ENCODE assay signal across 8 cellular contexts in the genomic region with DNA sequence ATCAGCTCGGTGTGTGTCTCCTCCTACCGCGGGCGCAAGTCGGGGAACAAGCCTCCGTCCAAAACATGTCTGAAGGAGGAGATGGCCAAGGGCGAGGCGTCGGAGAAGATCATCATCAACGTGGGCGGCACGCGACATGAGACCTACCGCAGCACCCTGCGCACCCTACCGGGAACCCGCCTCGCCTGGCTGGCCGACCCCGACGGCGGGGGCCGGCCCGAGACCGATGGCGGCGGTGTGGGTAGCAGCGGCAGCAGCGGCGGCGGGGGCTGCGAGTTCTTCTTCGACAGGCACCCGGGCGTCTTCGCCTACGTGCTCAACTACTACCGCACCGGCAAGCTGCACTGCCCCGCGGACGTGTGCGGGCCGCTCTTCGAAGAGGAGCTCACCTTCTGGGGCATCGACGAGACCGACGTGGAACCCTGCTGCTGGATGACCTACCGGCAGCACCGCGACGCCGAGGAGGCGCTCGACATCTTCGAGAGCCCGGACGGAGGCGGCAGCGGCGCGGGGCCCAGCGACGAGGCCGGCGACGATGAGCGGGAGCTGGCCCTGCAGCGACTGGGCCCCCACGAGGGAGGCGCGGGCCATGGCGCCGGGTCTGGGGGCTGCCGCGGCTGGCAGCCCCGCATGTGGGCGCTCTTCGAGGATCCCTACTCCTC. TPM values are rescaled to one million over a fixed set of nuclear protein-coding genes. Genes with fewer than 3 reads are reported as not detected.
DNase-seq lines count a peak whose midpoint lies in the region; ATAC-seq and TF ChIP-seq lines count a peak whose summit lies in the region.

No MANE protein-coding gene starts in this region.

- peaks cover 25% of the 10 kb centered on the region for H3K27me3 Mint-ChIP-seq in osteocyte (ENCODE audit: unreplicated experiment)

- H3K9ac ChIP-seq in SK-N-MC (ENCODE audit: insufficient read length): peak overlapping the region; percentile 45

- H3F3A ChIP-seq in DOHH2 (ENCODE audit: control insufficient read depth, insufficient read depth): peaks cover 6% of the 10 kb centered on the region

- no peaks in the 10 kb centered on the region for H3K9me2 ChIP-seq in DOHH2 (replicated peaks; ENCODE audit: control insufficient read depth, low read length)

- H3K4me3 Mint-ChIP-seq in osteocyte (ENCODE audit: unreplicated experiment): peak overlapping the region; percentile 70

- H3K4me3 ChIP-seq in DOHH2 (ENCODE audit: low read length) (peak overlapping the region; percentile 82), SK-N-MC (peak overlapping the region; percentile 90)
- peak overlapping the region; percentile 69 for H3K4me3 ChIP-seq in effector memory CD4-positive, alpha-beta T cell (ENCODE audit: insufficient read depth, low read depth, low read length, poor library complexity, severe bottlenecking)

- H4K20me1 ChIP-seq in DOHH2 (ENCODE audit: control insufficient read depth, insufficient read depth, low read depth, low read length): no peaks in the 10 kb centered on the region; the same call in 1 of the 2 replicates

- H3K4me2 ChIP-seq in DOHH2 (ENCODE audit: low read length): peak overlapping the region; percentile 97

- TF ChIP-seq CTCF in DOHH2 (IDR thresholded peaks at IDR 0.05; ENCODE audit: low read depth, low read length, poor library complexity, severe bottlenecking) (no peak), osteocyte (IDR thresholded peaks at IDR 0.05) (no peak)

- H3K36me3 Mint-ChIP-seq in osteocyte (ENCODE audit: unreplicated experiment): no peaks in the 10 kb centered on the region

- H3K4me1 ChIP-seq in DOHH2 (ENCODE audit: control insufficient read depth, low read length): peaks cover 33% of the 10 kb centered on the region
- H3K4me1 ChIP-seq in effector memory CD4-positive, alpha-beta T cell (ENCODE audit: control insufficient read depth, insufficient read depth, low read length, poor library complexity, severe bottlenecking): peaks cover 31% of the 10 kb centered on the region

- peaks cover 15% of the 10 kb centered on the region for H3K4me1 Mint-ChIP-seq in osteocyte (ENCODE audit: unreplicated experiment)

- 0 out of 2 replicates have a peak, but pooled peaks cover 4% of the 10 kb centered on the region for H3K79me2 ChIP-seq in DOHH2 (ENCODE audit: control insufficient read depth, low read length)

- no peaks in the 10 kb centered on the region for H3K36me3 ChIP-seq in DOHH2 (ENCODE audit: control insufficient read depth, low read length)
- no peaks in the 10 kb centered on the region for H3K36me3 ChIP-seq in SK-N-MC (ENCODE audit: insufficient read depth, low read length)
- no peaks in the 10 kb centered on the region for H3K36me3 ChIP-seq in effector memory CD4-positive, alpha-beta T cell (ENCODE audit: control insufficient read depth, insufficient read depth, low read length)

- no peaks in the 10 kb centered on the region for H3K27me3 ChIP-seq in DOHH2 (ENCODE audit: control insufficient read depth, low read length)
- no peaks in the 10 kb centered on the region for H3K27me3 ChIP-seq in effector memory CD4-positive, alpha-beta T cell (replicated peaks; ENCODE audit: control insufficient read depth, insufficient read depth, low read length, poor library complexity, severe bottlenecking)

- H3K9me3 Mint-ChIP-seq in osteocyte (ENCODE audit: unreplicated experiment): no peaks in the 10 kb centered on the region

- H3K27ac ChIP-seq in DOHH2 (ENCODE audit: low read depth, low read length): no peak overlapping the region
- no peak overlapping the region for H3K27ac ChIP-seq in SK-N-MC
- no peak overlapping the region for H3K27ac ChIP-seq in effector memory CD4-positive, alpha-beta T cell (ENCODE audit: insufficient read depth, low read length, poor library complexity, severe bottlenecking)

- DNase-seq in SK-N-MC (ENCODE audit: low read depth, low spot score) (no peak), osteocyte (ENCODE audit: extremely low spot score, unreplicated experiment) (no peak), dedifferentiated amniotic fluid mesenchymal stem cell (ENCODE audit: extremely low spot score) (no peak), NCI-H1092 treated with DMSO at 0.1 percent for 48 hours (lab: John Stamatoyannopoulos, UW) (no peak), cerebellar nuclear complex (lab: John Stamatoyannopoulos, UW) (no peak)
- peak in 1 of 3 donors; percentile 27 for DNase-seq in effector memory CD4-positive, alpha-beta T cell

- H3K27ac Mint-ChIP-seq in osteocyte (ENCODE audit: unreplicated experiment): no peak overlapping the region

- ATAC-seq in HG02588 (IDR thresholded peaks at IDR 0.05; ENCODE audit: unreplicated experiment): no peak

- no peaks in the 10 kb centered on the region for H3K9me3 ChIP-seq in DOHH2 (ENCODE audit: control insufficient read depth, insufficient read depth, low read length)
- no peaks in the 10 kb centered on the region for H3K9me3 ChIP-seq in SK-N-MC (ENCODE audit: low read depth, low read length)
- no peaks in the 10 kb centered on the region for H3K9me3 ChIP-seq in effector memory CD4-positive, alpha-beta T cell (ENCODE audit: control insufficient read depth, low read length)

RNA-seq across cellular contexts. Expression of gene KCNC4, which starts 1.5 kb away (rescaled TPM):
- 1.1 and 2.0 TPM in 2 replicates for total RNA-seq in osteocyte
